Comparison of ENCODE assay signal across 8 cellular contexts in the genomic region with DNA sequence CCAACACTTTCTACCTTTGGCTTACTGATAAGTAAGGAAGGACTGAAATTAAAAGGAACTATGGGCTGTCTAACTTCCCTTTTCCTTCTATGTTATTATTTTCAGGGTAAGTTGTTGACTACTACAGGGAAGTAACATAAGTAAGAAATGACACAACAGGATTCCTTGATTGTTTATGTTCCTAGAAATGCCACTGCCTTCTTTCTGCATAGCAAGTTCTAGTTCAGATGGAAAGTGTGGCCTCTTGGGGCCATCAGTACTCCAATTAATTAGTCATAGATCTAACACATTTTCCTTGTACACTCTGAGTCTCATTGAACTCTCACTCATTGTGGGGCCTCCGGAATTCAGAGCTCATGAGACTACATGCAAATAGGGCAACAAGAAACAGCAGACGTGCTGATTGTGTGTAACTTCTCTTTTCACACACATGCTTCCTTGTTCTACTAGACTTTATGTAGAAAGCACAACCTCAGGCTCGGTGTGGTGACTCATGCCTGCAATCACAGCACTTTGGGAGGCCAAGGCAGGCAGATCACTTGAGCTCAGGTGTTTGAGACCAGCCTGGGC. TPM values are rescaled to one million over a fixed set of nuclear protein-coding genes. Genes with fewer than 3 reads are reported as not detected.
DNase-seq lines count a peak whose midpoint lies in the region; ATAC-seq and TF ChIP-seq lines count a peak whose summit lies in the region.

No MANE protein-coding gene starts in this region.

- no peaks in the 10 kb centered on the region for H3K27me3 ChIP-seq in upper lobe of right lung

- H3K36me3 ChIP-seq in upper lobe of right lung, result no peaks in the 10 kb centered on the region

- no peak overlapping the region for H3K4me3 ChIP-seq in upper lobe of right lung

- peak overlapping the region; percentile 47 for H3K27ac ChIP-seq in upper lobe of right lung

- ATAC-seq in GM18498 (IDR thresholded peaks at IDR 0.05; ENCODE audit: unreplicated experiment), result peak; percentile 73
- ATAC-seq in upper lobe of right lung, result peak; percentile 90

- H3K9me3 ChIP-seq in upper lobe of right lung, result no peaks in the 10 kb centered on the region

- no peak for TF ChIP-seq CTCF in upper lobe of right lung (IDR thresholded peaks at IDR 0.05)

- intact Hi-C loops in upper lobe of right lung (cut with DNase I), result no loop called here

- H3K4me1 ChIP-seq in upper lobe of right lung, result no peaks in the 10 kb centered on the region

- peak; percentile 71 for DNase-seq in H4 (ENCODE audit: low spot score)
- peak; percentile 89 for DNase-seq in MV-4-11 (lab: John Stamatoyannopoulos, UW)
- peak; percentile 10 for DNase-seq in dermis blood vessel endothelial cell
- DNase-seq in upper lobe of right lung, result peak; percentile 71
- no peak for DNase-seq in SHP77 (lab: John Stamatoyannopoulos, UW)
- DNase-seq in mesenteric fat pad (ENCODE audit: low spot score), result no peak
- no peak for DNase-seq in T-helper 9 cell

RNA-seq across cellular contexts. Expression of gene HIBADH, which starts 35.3 kb away (rescaled TPM):
- 149 and 171 TPM in 2 replicates for total RNA-seq in H4 (2014; rRNA removed; shearing (Covaris generic))
- 33.8 and 39.1 TPM in 2 replicates for total RNA-seq in dermis blood vessel endothelial cell
- total RNA-seq in upper lobe of right lung, result 23.7 TPM
- total RNA-seq in mesenteric fat pad, result 44.4 TPM

RNA-seq across cellular contexts. Expression of gene TAX1BP1, which starts 42.0 kb away (rescaled TPM):
- 131 and 164 TPM in 2 replicates for total RNA-seq in H4 (2014; rRNA removed; shearing (Covaris generic))
- 77.6 and 88.8 TPM in 2 replicates for total RNA-seq in dermis blood vessel endothelial cell
- total RNA-seq in upper lobe of right lung, result 109 TPM
- 82.5 TPM for total RNA-seq in mesenteric fat pad

Comparison
In these comparisons a context has a peak if more than half of its experiments do, and no peak if none do; other contexts are left out.
1. DNase-seq: peak in H4 (single experiment), MV-4-11 (single experiment), dermis blood vessel endothelial cell (single experiment) and upper lobe of right lung (single experiment); none in SHP77 (0 of 2), mesenteric fat pad (single experiment) and T-helper 9 cell (single experiment).